Comparison of ENCODE assay signal across 17 cellular contexts in genomic region chr3:135023985-135024658, GRCh38.
DNase-seq lines count a peak whose midpoint lies in the region; ATAC-seq and TF ChIP-seq lines count a peak whose summit lies in the region.
"Had no signal": no experiment of that assay in that cellular context is flagged by ENCODE, and none has a peak within 500 bp of the region (broad histone marks: within the 10 kb centered on the region; RNA-seq: fewer than 3 reads in every experiment).

No MANE protein-coding gene starts in this region.

- no peak overlapping the region for H3K4me3 ChIP-seq in HEK293 (ENCODE audit: low read depth, low read length)
- H3K4me3 ChIP-seq: psoas muscle had no signal

- CTCF ChIA-PET in HEK293 (lab: Yijun Ruan, JAX): no interaction called here

- DNase-seq in ecto neural progenitor cell (ENCODE audit: low spot score) (peak; percentile 32), NK-92 (lab: John Stamatoyannopoulos, UW; ENCODE audit: unreplicated experiment) (no peak)
- DNase-seq: activated CD8-positive, alpha-beta memory T cell treated with anti-CD3 and anti-CD28 coated beads for 24 hours; central memory CD4-positive, alpha-beta T cell; effector memory CD8-positive, alpha-beta T cell; HFFc6; hypothalamus; NCI-H187 treated with DMSO at 0.1 percent for 48 hours; NCI-H748 treated with DMSO at 0.1 percent for 48 hours; psoas muscle; T-helper 1 cell; trophoblast cell had no signal

- no peaks in the 10 kb centered on the region for H3K27me3 Mint-ChIP-seq in activated T-helper 17 cell treated with anti-CD3 and anti-CD28 coated beads, Interleukin-2, amount 50 U/mL, for 72 hours
- H3K27me3 Mint-ChIP-seq: effector memory CD8-positive, alpha-beta T cell had no signal

- no peaks in the 10 kb centered on the region for H3K4me1 Mint-ChIP-seq in activated T-helper 17 cell treated with anti-CD3 and anti-CD28 coated beads, Interleukin-2, amount 50 U/mL, for 72 hours

- POLR2A ChIA-PET in HEK293 (lab: Yijun Ruan, JAX): no interaction called here

- ATAC-seq in GM19324 (IDR thresholded peaks at IDR 0.05; ENCODE audit: low FRiP score, unreplicated experiment) (peak; percentile 93), HG03432 (IDR thresholded peaks at IDR 0.05; ENCODE audit: unreplicated experiment) (peak; percentile 79), GM19455 (IDR thresholded peaks at IDR 0.05; ENCODE audit: unreplicated experiment) (no peak)
- ATAC-seq in activated T-helper 17 cell treated with anti-CD3 and anti-CD28 coated beads, Interleukin-2, amount 50 U/mL, for 72 hours (replicated peaks): no peak
- ATAC-seq: effector memory CD8-positive, alpha-beta T cell; psoas muscle had no signal

- H3K27ac ChIP-seq in HEK293 (ENCODE audit: extremely low read depth, low read depth, low read length): no peak overlapping the region
- H3K27ac ChIP-seq: psoas muscle had no signal

- no peak overlapping the region for H3K27ac Mint-ChIP-seq in activated T-helper 17 cell treated with anti-CD3 and anti-CD28 coated beads, Interleukin-2, amount 50 U/mL, for 72 hours
- H3K27ac Mint-ChIP-seq: effector memory CD8-positive, alpha-beta T cell; HFFc6 had no signal

- no peak for TF ChIP-seq CTCF in HEK293 (tag by site-specific recombination; IDR thresholded peaks at IDR 0.05)

- no peak overlapping the region for H3K4me3 Mint-ChIP-seq in activated T-helper 17 cell treated with anti-CD3 and anti-CD28 coated beads, Interleukin-2, amount 50 U/mL, for 72 hours
- H3K4me3 Mint-ChIP-seq: effector memory CD8-positive, alpha-beta T cell; HFFc6 had no signal

- H3K9me3 ChIP-seq in HEK293 (ENCODE audit: control insufficient read depth, insufficient read depth, low read depth, low read length): no peaks in the 10 kb centered on the region
- H3K9me3 ChIP-seq: psoas muscle had no signal

- no peaks in the 10 kb centered on the region for H3K4me1 ChIP-seq in HEK293 (ENCODE audit: control insufficient read depth, insufficient read depth, low read length)
- H3K4me1 ChIP-seq: psoas muscle had no signal

- H3K36me3 ChIP-seq in HEK293 (ENCODE audit: control insufficient read depth in 2 of 2, insufficient read depth in 1 of 2, low read length in 2 of 2): no peaks in the 10 kb centered on the region

- no peaks in the 10 kb centered on the region for H3K9me3 Mint-ChIP-seq in activated T-helper 17 cell treated with anti-CD3 and anti-CD28 coated beads, Interleukin-2, amount 50 U/mL, for 72 hours
- H3K9me3 Mint-ChIP-seq: effector memory CD8-positive, alpha-beta T cell; HFFc6 had no signal

- no peaks in the 10 kb centered on the region for H3K36me3 Mint-ChIP-seq in activated T-helper 17 cell treated with anti-CD3 and anti-CD28 coated beads, Interleukin-2, amount 50 U/mL, for 72 hours (ENCODE audit: low read depth)

TF ChIP-seq in HEK293, 187 proteins besides CTCF, POLR2A, EP300 and RAD21:
- TF ChIP-seq ZNF677 (tag by site-specific recombination; IDR thresholded peaks at IDR 0.05) (no peak), ZNF350 (tag by site-specific recombination; IDR thresholded peaks at IDR 0.05) (no peak), PRDM10 (tag by site-specific recombination; IDR thresholded peaks at IDR 0.05) (peak; percentile 73), PRDM4 (tag by site-specific recombination; IDR thresholded peaks at IDR 0.05) (no peak)
- TF ChIP-seq, protein P1, sequence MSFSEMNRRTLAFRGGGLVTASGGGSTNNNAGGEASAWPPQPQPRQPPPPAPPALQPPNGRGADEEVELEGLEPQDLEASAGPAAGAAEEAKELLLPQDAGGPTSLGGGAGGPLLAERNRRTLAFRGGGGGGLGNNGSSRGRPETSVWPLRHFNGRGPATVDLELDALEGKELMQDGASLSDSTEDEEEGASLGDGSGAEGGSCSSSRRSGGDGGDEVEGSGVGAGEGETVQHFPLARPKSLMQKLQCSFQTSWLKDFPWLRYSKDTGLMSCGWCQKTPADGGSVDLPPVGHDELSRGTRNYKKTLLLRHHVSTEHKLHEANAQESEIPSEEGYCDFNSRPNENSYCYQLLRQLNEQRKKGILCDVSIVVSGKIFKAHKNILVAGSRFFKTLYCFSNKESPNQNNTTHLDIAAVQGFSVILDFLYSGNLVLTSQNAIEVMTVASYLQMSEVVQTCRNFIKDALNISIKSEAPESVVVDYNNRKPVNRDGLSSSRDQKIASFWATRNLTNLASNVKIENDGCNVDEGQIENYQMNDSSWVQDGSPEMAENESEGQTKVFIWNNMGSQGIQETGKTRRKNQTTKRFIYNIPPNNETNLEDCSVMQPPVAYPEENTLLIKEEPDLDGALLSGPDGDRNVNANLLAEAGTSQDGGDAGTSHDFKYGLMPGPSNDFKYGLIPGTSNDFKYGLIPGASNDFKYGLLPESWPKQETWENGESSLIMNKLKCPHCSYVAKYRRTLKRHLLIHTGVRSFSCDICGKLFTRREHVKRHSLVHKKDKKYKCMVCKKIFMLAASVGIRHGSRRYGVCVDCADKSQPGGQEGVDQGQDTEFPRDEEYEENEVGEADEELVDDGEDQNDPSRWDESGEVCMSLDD (tag by site-specific recombination; IDR thresholded peaks at IDR 0.05): no peak

Comparison
In these comparisons a context has a peak if more than half of its experiments do, and no peak if none do; other contexts are left out.
1. ATAC-seq: peak in GM19324 (single experiment) and HG03432 (single experiment); none in GM19455 (single experiment) and activated T-helper 17 cell treated with anti-CD3 and anti-CD28 coated beads, Interleukin-2, amount 50 U/mL, for 72 hours (single experiment).